In genomic region chr6:42963855-42964605, GRCh38 we compare ENCODE assay signal across 10 cellular contexts. TPM values are rescaled to one million over a fixed set of nuclear protein-coding genes. Genes with fewer than 3 reads are reported as not detected.
DNase-seq lines count a peak whose midpoint lies in the region; ATAC-seq lines count a peak whose summit lies in the region.
"Had no signal": no experiment of that assay in that cellular context is flagged by ENCODE, and none has a peak within 500 bp of the region (broad histone marks: within the 10 kb centered on the region; RNA-seq: fewer than 3 reads in every experiment).

No MANE protein-coding gene starts in this region.

- no peak overlapping the region for H3K4me3 Mint-ChIP-seq in natural killer cell treated with Interleukin-12 subunit alpha and Interleukin-12 subunit beta and Interleukin-15 and Interleukin-18, amount 100 ng/mL, for 72 hours
- H3K4me3 Mint-ChIP-seq: T-cell had no signal

- no peak overlapping the region for H3K27ac Mint-ChIP-seq in natural killer cell treated with Interleukin-12 subunit alpha and Interleukin-12 subunit beta and Interleukin-15 and Interleukin-18, amount 100 ng/mL, for 72 hours
- H3K27ac Mint-ChIP-seq: T-cell had no signal

- ATAC-seq in HG03442 (IDR thresholded peaks at IDR 0.05; ENCODE audit: unreplicated experiment): no peak
- ATAC-seq in natural killer cell treated with Interleukin-12 subunit alpha and Interleukin-12 subunit beta and Interleukin-15 and Interleukin-18, amount 100 ng/mL, for 72 hours: no peak

- H3K27me3 Mint-ChIP-seq in natural killer cell treated with Interleukin-12 subunit alpha and Interleukin-12 subunit beta and Interleukin-15 and Interleukin-18, amount 100 ng/mL, for 72 hours: peaks cover 7 to 8% of the 10 kb centered on the region in 2 donors
- H3K27me3 Mint-ChIP-seq: T-cell had no signal

- no peaks in the 10 kb centered on the region for H3K9me3 ChIP-seq in HUES48 (ENCODE audit: control insufficient read depth, insufficient read depth, low read length)

- DNase-seq in DMS53 treated with DMSO at 0.1 percent for 48 hours (lab: John Stamatoyannopoulos, UW; ENCODE audit: unreplicated experiment) (peak; percentile 47), UCSD-AML1 (lab: John Stamatoyannopoulos, UW; ENCODE audit: unreplicated experiment) (peak; percentile 40), glomerular visceral epithelial cell (ENCODE audit: extremely low spot score) (peak; percentile 48), epidermal melanocyte (ENCODE audit: insufficient read length, low spot score) (no peak)
- DNase-seq in effector CD4-positive, alpha-beta T cell: no peak
- DNase-seq in natural killer cell treated with Interleukin-12 subunit alpha and Interleukin-12 subunit beta and Interleukin-15 and Interleukin-18, amount 100 ng/mL, for 72 hours (ENCODE audit: low spot score): no peak

- no peaks in the 10 kb centered on the region for H3K36me3 Mint-ChIP-seq in natural killer cell treated with Interleukin-12 subunit alpha and Interleukin-12 subunit beta and Interleukin-15 and Interleukin-18, amount 100 ng/mL, for 72 hours

- peaks cover 9 to 11% of the 10 kb centered on the region in 2 donors for H3K4me1 Mint-ChIP-seq in natural killer cell treated with Interleukin-12 subunit alpha and Interleukin-12 subunit beta and Interleukin-15 and Interleukin-18, amount 100 ng/mL, for 72 hours (ENCODE audit: low read depth in 2 of 2)

- H3K4me1 ChIP-seq in HUES48 (ENCODE audit: control insufficient read depth, insufficient read depth, low read length): peaks cover 4% of the 10 kb centered on the region; the same call in 1 of the 2 replicates

- H3K36me3 ChIP-seq in HUES48 (ENCODE audit: control insufficient read depth, insufficient read depth, low read length): peaks cover 4% of the 10 kb centered on the region; the same call in 1 of the 2 replicates

- H3K27ac ChIP-seq in HUES48 (ENCODE audit: low read depth, low read length): peak overlapping the region; percentile 40

- peaks cover 16% of the 10 kb centered on the region for H3K27me3 ChIP-seq in HUES48 (ENCODE audit: control insufficient read depth, insufficient read depth, low read length)

- no peak overlapping the region for H3K9ac ChIP-seq in HUES48 (ENCODE audit: low read depth, low read length)

- no peak overlapping the region for H3K4me3 ChIP-seq in HUES48 (ENCODE audit: low read depth, low read length)
- H3K4me3 ChIP-seq: lung had no signal

- H3K9me3 Mint-ChIP-seq in natural killer cell treated with Interleukin-12 subunit alpha and Interleukin-12 subunit beta and Interleukin-15 and Interleukin-18, amount 100 ng/mL, for 72 hours: no peaks in the 10 kb centered on the region
- H3K9me3 Mint-ChIP-seq: T-cell had no signal

RNA-seq across cellular contexts. Expression of gene GNMT, which starts 3.5 kb away (rescaled TPM):
- total RNA-seq in natural killer cell treated with Interleukin-12 subunit alpha and Interleukin-12 subunit beta and Interleukin-15 and Interleukin-18, amount 100 ng/mL, for 72 hours: 1 to 10 TPM in 1 of 2 donors, under 1 TPM in 1; 0.26 to 1.1 TPM

RNA-seq across cellular contexts. Expression of gene PEX6, which starts 15.0 kb away (rescaled TPM):
- total RNA-seq in natural killer cell treated with Interleukin-12 subunit alpha and Interleukin-12 subunit beta and Interleukin-15 and Interleukin-18, amount 100 ng/mL, for 72 hours: 10 to 100 TPM; 14.1 to 18.7 TPM

RNA-seq across cellular contexts. Expression of gene PPP2R5D, which starts 20.3 kb away (rescaled TPM):
- 10 to 100 TPM; 38.9 to 47.8 TPM for total RNA-seq in natural killer cell treated with Interleukin-12 subunit alpha and Interleukin-12 subunit beta and Interleukin-15 and Interleukin-18, amount 100 ng/mL, for 72 hours

RNA-seq across cellular contexts. Expression of gene CNPY3, which starts 34.8 kb away (rescaled TPM):
- 10 to 100 TPM; 35.4 to 38.2 TPM for total RNA-seq in natural killer cell treated with Interleukin-12 subunit alpha and Interleukin-12 subunit beta and Interleukin-15 and Interleukin-18, amount 100 ng/mL, for 72 hours

RNA-seq across cellular contexts. Expression of gene PTCRA, which starts 48.2 kb away (rescaled TPM):
- total RNA-seq in natural killer cell treated with Interleukin-12 subunit alpha and Interleukin-12 subunit beta and Interleukin-15 and Interleukin-18, amount 100 ng/mL, for 72 hours: not detected

Comparison
In these comparisons a context has a peak if more than half of its experiments do, and no peak if none do; other contexts are left out.
1. DNase-seq: peak in DMS53 treated with DMSO at 0.1 percent for 48 hours (single experiment), UCSD-AML1 (single experiment) and glomerular visceral epithelial cell (single experiment); none in epidermal melanocyte (single experiment), effector CD4-positive, alpha-beta T cell (single experiment) and natural killer cell treated with Interleukin-12 subunit alpha and Interleukin-12 subunit beta and Interleukin-15 and Interleukin-18, amount 100 ng/mL, for 72 hours (single experiment).